In genomic region chr15:41804361-41804760, GRCh38 we compare ENCODE assay signal across 12 cellular contexts. TPM values are rescaled to one million over a fixed set of nuclear protein-coding genes. Genes with fewer than 3 reads are reported as not detected.
DNase-seq lines count a peak whose midpoint lies in the region; ATAC-seq and TF ChIP-seq lines count a peak whose summit lies in the region.
"Had no signal": no experiment of that assay in that cellular context is flagged by ENCODE, and none has a peak within 500 bp of the region (broad histone marks: within the 10 kb centered on the region; RNA-seq: fewer than 3 reads in every experiment).

No MANE protein-coding gene starts in this region.

- POLR2A ChIA-PET in activated CD8-positive, alpha-beta T cell treated with anti-CD3 and anti-CD28 coated beads for 36 hours (lab: Charles Lee) = no interaction called here

- TF ChIP-seq CTCF in activated CD8-positive, alpha-beta T cell treated with anti-CD3 and anti-CD28 coated beads for 36 hours (IDR thresholded peaks at IDR 0.05) = no peak
- TF ChIP-seq CTCF in gastroesophageal sphincter (IDR thresholded peaks at IDR 0.05) (no peak), gastrocnemius medialis (IDR thresholded peaks at IDR 0.05 in 4 of 5, conservative IDR thresholded peaks at IDR 0.05 in 1 of 5) (no peak)

- peaks cover 7% of the 10 kb centered on the region for H3K36me3 Mint-ChIP-seq in activated CD8-positive, alpha-beta T cell treated with anti-CD3 and anti-CD28 coated beads for 36 hours (ENCODE audit: low read depth)
- H3K36me3 Mint-ChIP-seq in stimulated activated memory B cell treated with anti-CD40 and anti-IgM and Interleukin-4, amounts not matched to agents 10 μg/mL and 1 μg/mL and 100 μg/mL, for 72 hours = peaks cover 39% of the 10 kb centered on the region

- H3K36me3 ChIP-seq in gastroesophageal sphincter (peaks cover 0 to 24% of the 10 kb centered on the region in 2 donors), gastrocnemius medialis (peaks cover 0 to 14% of the 10 kb centered on the region in 2 donors), neuronal stem cell (replicated peaks in 1 of 2; ENCODE audit: control insufficient read depth in 2 of 2, insufficient read depth in 2 of 2, low read length in 2 of 2) (peaks cover 0 to 12% of the 10 kb centered on the region in 2 donors)

- H3K79me1 ChIP-seq in neuronal stem cell (ENCODE audit: low read depth, low read length) = no peaks in the 10 kb centered on the region

- H3K23ac ChIP-seq in neuronal stem cell (ENCODE audit: low read depth, low read length, poor library complexity) = no peak overlapping the region

- no peak overlapping the region for H2AK5ac ChIP-seq in neuronal stem cell (ENCODE audit: low read depth, low read length)

- no peak overlapping the region for H2BK120ac ChIP-seq in neuronal stem cell (ENCODE audit: low read depth, low read length)

- no peak overlapping the region for H3K18ac ChIP-seq in neuronal stem cell (ENCODE audit: low read length)

- no peak overlapping the region for H3K27ac Mint-ChIP-seq in activated CD8-positive, alpha-beta T cell treated with anti-CD3 and anti-CD28 coated beads for 36 hours
- H3K27ac Mint-ChIP-seq in stimulated activated memory B cell treated with anti-CD40 and anti-IgM and Interleukin-4, amounts not matched to agents 10 μg/mL and 1 μg/mL and 100 μg/mL, for 72 hours = peak overlapping the region; percentile 50
- H3K27ac Mint-ChIP-seq: activated CD8-positive, alpha-beta memory T cell treated with anti-CD3 and anti-CD28 coated beads, Interleukin-2, amount 10 ng/mL, durations not matched to agents 7 days and 5 days had no signal

- H3K4me2 ChIP-seq in neuronal stem cell (ENCODE audit: insufficient read depth, low read length, poor library complexity, severe bottlenecking) = no peak overlapping the region

- no peak overlapping the region for H2AFZ ChIP-seq in neuronal stem cell (ENCODE audit: low read length)

- H3K9ac ChIP-seq in neuronal stem cell (ENCODE audit: low read depth, low read length, poor library complexity) = no peak overlapping the region

- in situ Hi-C loops in gastrocnemius medialis (cut with MboI; ENCODE audit: low sequenced_read_pairs in 4 of 4) = loop anchor here in 1 of 4 donors (25.0 kb wide), 1 partner anchor 192 kb away; no protein-coding TSS in a partner anchor

- TF ChIP-seq POLR2A in gastroesophageal sphincter (IDR thresholded peaks at IDR 0.05) (no peak), gastrocnemius medialis (IDR thresholded peaks at IDR 0.05) (no peak)

- no peak overlapping the region for H3K4me3 Mint-ChIP-seq in activated CD8-positive, alpha-beta T cell treated with anti-CD3 and anti-CD28 coated beads for 36 hours
- no peak overlapping the region for H3K4me3 Mint-ChIP-seq in stimulated activated memory B cell treated with anti-CD40 and anti-IgM and Interleukin-4, amounts not matched to agents 10 μg/mL and 1 μg/mL and 100 μg/mL, for 72 hours
- H3K4me3 Mint-ChIP-seq: activated CD8-positive, alpha-beta memory T cell treated with anti-CD3 and anti-CD28 coated beads, Interleukin-2, amount 10 ng/mL, durations not matched to agents 7 days and 5 days had no signal

- H3K27me3 Mint-ChIP-seq in activated CD8-positive, alpha-beta T cell treated with anti-CD3 and anti-CD28 coated beads for 36 hours = no peaks in the 10 kb centered on the region
- no peaks in the 10 kb centered on the region for H3K27me3 Mint-ChIP-seq in stimulated activated memory B cell treated with anti-CD40 and anti-IgM and Interleukin-4, amounts not matched to agents 10 μg/mL and 1 μg/mL and 100 μg/mL, for 72 hours
- H3K27me3 Mint-ChIP-seq: activated CD8-positive, alpha-beta memory T cell treated with anti-CD3 and anti-CD28 coated beads, Interleukin-2, amount 10 ng/mL, durations not matched to agents 7 days and 5 days had no signal

- WGBS in gastroesophageal sphincter (ENCODE audit: low coverage in 1 of 2), 2 donors = 63 to 81% methylated on average over 1 to 2 of the region's 2 CpGs
- WGBS in neuronal stem cell (ENCODE audit: extremely low coverage in 2 of 2, insufficient read length in 2 of 2, insufficient replicate concordance in 1 of 2), 2 donors = no CpG with 5 or more reads among the region's 2 CpGs

- no peak for TF ChIP-seq EP300 in gastroesophageal sphincter (IDR thresholded peaks at IDR 0.05)

- no peak overlapping the region for H2BK12ac ChIP-seq in neuronal stem cell (ENCODE audit: low read length)

- H4K8ac ChIP-seq in neuronal stem cell (ENCODE audit: low read depth, low read length) = no peak overlapping the region

- intact Hi-C loops in activated CD8-positive, alpha-beta T cell treated with anti-CD3 and anti-CD28 coated beads for 36 hours (cut with micrococcal nuclease) = no loop called here
- intact Hi-C loops in gastrocnemius medialis (cut with DNase I; ENCODE audit: low total_unique reads) = no loop called here

- H4K91ac ChIP-seq in neuronal stem cell (ENCODE audit: low read depth, low read length, poor library complexity) = no peak overlapping the region

- no peaks in the 10 kb centered on the region for H3K9me3 Mint-ChIP-seq in activated CD8-positive, alpha-beta T cell treated with anti-CD3 and anti-CD28 coated beads for 36 hours
- no peaks in the 10 kb centered on the region for H3K9me3 Mint-ChIP-seq in stimulated activated memory B cell treated with anti-CD40 and anti-IgM and Interleukin-4, amounts not matched to agents 10 μg/mL and 1 μg/mL and 100 μg/mL, for 72 hours

- H3K4me3 ChIP-seq in gastroesophageal sphincter (no peak overlapping the region), gastrocnemius medialis (no peak overlapping the region), neuronal stem cell (ENCODE audit: low read length in 2 of 2) (no peak overlapping the region)

- H3K4ac ChIP-seq in neuronal stem cell (ENCODE audit: low read length) = no peak overlapping the region

- peak; percentile 13 for ATAC-seq in activated CD8-positive, alpha-beta T cell treated with anti-CD3 and anti-CD28 coated beads for 36 hours
- ATAC-seq in gastroesophageal sphincter (no peak), gastrocnemius medialis (no peak), GM19035 (IDR thresholded peaks at IDR 0.05; ENCODE audit: unreplicated experiment) (no peak)
- no peak for ATAC-seq in stimulated activated memory B cell treated with anti-CD40 and anti-IgM and Interleukin-4, amounts not matched to agents 10 μg/mL and 1 μg/mL and 100 μg/mL, for 72 hours
- ATAC-seq: activated CD8-positive, alpha-beta memory T cell treated with anti-CD3 and anti-CD28 coated beads, Interleukin-2, amount 10 ng/mL, durations not matched to agents 7 days and 5 days had no signal

- H3K27ac ChIP-seq in gastroesophageal sphincter (peak overlapping the region in 3 of 4 donors; percentile 82 to 88 (median 83)), gastrocnemius medialis (no peak overlapping the region), neuronal stem cell (replicated peaks; ENCODE audit: low read length) (no peak overlapping the region)

- no peak overlapping the region for H2BK15ac ChIP-seq in neuronal stem cell (ENCODE audit: low read length)

- H2BK5ac ChIP-seq in neuronal stem cell (ENCODE audit: low read length) = no peak overlapping the region

- CTCF ChIA-PET in activated CD8-positive, alpha-beta T cell treated with anti-CD3 and anti-CD28 coated beads for 36 hours (lab: Charles Lee) = interaction anchor here (15.8 kb wide), 1 partner anchor 29 kb away, joined by 337 read pairs; the partner anchor contains the start of gene MAPKBP1

- H3K4me1 ChIP-seq in gastroesophageal sphincter = peaks cover 0 to 57% (median 26%) of the 10 kb centered on the region in 3 donors
- H3K4me1 ChIP-seq in gastrocnemius medialis = peaks cover 3 to 7% of the 10 kb centered on the region in 2 donors
- H3K4me1 ChIP-seq in neuronal stem cell (ENCODE audit: control insufficient read depth in 2 of 2, insufficient read depth in 1 of 2, low read depth in 1 of 2, low read length in 2 of 2) = peaks cover 0 to 4% of the 10 kb centered on the region in 2 donors

- no peak overlapping the region for H3K14ac ChIP-seq in neuronal stem cell (ENCODE audit: low read length)

- H3K4me1 Mint-ChIP-seq in activated CD8-positive, alpha-beta T cell treated with anti-CD3 and anti-CD28 coated beads for 36 hours (ENCODE audit: low read depth) = peaks cover 15% of the 10 kb centered on the region
- H3K4me1 Mint-ChIP-seq in stimulated activated memory B cell treated with anti-CD40 and anti-IgM and Interleukin-4, amounts not matched to agents 10 μg/mL and 1 μg/mL and 100 μg/mL, for 72 hours = peaks cover 19% of the 10 kb centered on the region

- H3K27me3 ChIP-seq in gastroesophageal sphincter (no peaks in the 10 kb centered on the region), gastrocnemius medialis (no peaks in the 10 kb centered on the region), neuronal stem cell (ENCODE audit: control insufficient read depth in 3 of 3, insufficient read depth in 3 of 3, low read depth in 1 of 3, low read length in 3 of 3) (no peaks in the 10 kb centered on the region)

- DNase-seq in NCI-H82 (lab: John Stamatoyannopoulos, UW) (peak; percentile 54), NCI-H82 treated with DMSO at 0.1 percent for 48 hours (lab: John Stamatoyannopoulos, UW; ENCODE audit: unreplicated experiment) (no peak), gastrocnemius medialis (no peak), neuronal stem cell (ENCODE audit: low spot score) (no peak)
- no peak for DNase-seq in activated CD8-positive, alpha-beta T cell treated with anti-CD3 and anti-CD28 coated beads for 36 hours
- DNase-seq: activated CD8-positive, alpha-beta memory T cell treated with anti-CD3 and anti-CD28 coated beads, Interleukin-2, amount 10 ng/mL, durations not matched to agents 7 days and 5 days; NCI-H1092; NCI-H524 treated with DMSO at 0.1 percent for 48 hours; retina had no signal

- H3K9me3 ChIP-seq in gastroesophageal sphincter (no peaks in the 10 kb centered on the region), gastrocnemius medialis (no peaks in the 10 kb centered on the region), neuronal stem cell (replicated peaks in 1 of 2; ENCODE audit: control insufficient read depth in 2 of 2, insufficient read depth in 1 of 2, low read depth in 1 of 2, low read length in 2 of 2) (peaks cover 0 to 7% of the 10 kb centered on the region in 2 donors)

RNA-seq across cellular contexts. Expression of gene JMJD7, which starts 23.5 kb away (rescaled TPM):
- total RNA-seq in activated CD8-positive, alpha-beta T cell treated with anti-CD3 and anti-CD28 coated beads for 36 hours = 10 to 100 TPM in 1 of 2 experiments, 1 to 10 TPM in 1; 8.2 to 13.2 TPM
- total RNA-seq in gastroesophageal sphincter (10 to 100 TPM in 1 of 4 donors, 1 to 10 TPM in 3; 6.1 to 12.8 (median 9.3) TPM), gastrocnemius medialis (1 to 10 TPM; 1.7 to 7.6 (median 3.9) TPM)
- 14.4 TPM for polyA plus RNA-seq in neuronal stem cell (2013, experiment 1 of 2)
- 14.3 TPM for polyA plus RNA-seq in neuronal stem cell (2013, experiment 2 of 2)

RNA-seq across cellular contexts. Expression of gene MAPKBP1, which starts 30.1 kb away (rescaled TPM):
- 10 to 100 TPM; 16.6 to 17.2 TPM for total RNA-seq in activated CD8-positive, alpha-beta T cell treated with anti-CD3 and anti-CD28 coated beads for 36 hours
- total RNA-seq in gastroesophageal sphincter (10 to 100 TPM; 25.1 to 48.9 (median 30.6) TPM), gastrocnemius medialis (1 to 10 TPM; 4.2 to 8.4 (median 5.4) TPM)
- 9.3 TPM for polyA plus RNA-seq in neuronal stem cell (2013, experiment 1 of 2)
- 8.2 TPM for polyA plus RNA-seq in neuronal stem cell (2013, experiment 2 of 2)

RNA-seq across cellular contexts. Expression of gene PLA2G4B, which starts 34.3 kb away (rescaled TPM):
- 1 to 10 TPM; 4.2 to 4.8 TPM for total RNA-seq in activated CD8-positive, alpha-beta T cell treated with anti-CD3 and anti-CD28 coated beads for 36 hours
- total RNA-seq in gastroesophageal sphincter = 1 to 10 TPM; 2.5 to 7.0 (median 3.6) TPM
- 10 to 100 TPM in 1 of 4 donors, under 1 TPM in 1, not detected in 2; 0.13 to 11.5 TPM for total RNA-seq in gastrocnemius medialis
- 16.5 TPM for polyA plus RNA-seq in neuronal stem cell (2013, experiment 1 of 2)
- polyA plus RNA-seq in neuronal stem cell (2013, experiment 2 of 2) = 15.9 TPM

Comparison
In these comparisons a context has a peak if more than half of its experiments do, and no peak if none do; other contexts are left out.
1. H3K27ac ChIP-seq: peak in gastroesophageal sphincter (3 of 4); none in gastrocnemius medialis (0 of 4) and neuronal stem cell (single experiment).